21 cellular contexts compared by ENCODE assay signal in the genomic region with DNA sequence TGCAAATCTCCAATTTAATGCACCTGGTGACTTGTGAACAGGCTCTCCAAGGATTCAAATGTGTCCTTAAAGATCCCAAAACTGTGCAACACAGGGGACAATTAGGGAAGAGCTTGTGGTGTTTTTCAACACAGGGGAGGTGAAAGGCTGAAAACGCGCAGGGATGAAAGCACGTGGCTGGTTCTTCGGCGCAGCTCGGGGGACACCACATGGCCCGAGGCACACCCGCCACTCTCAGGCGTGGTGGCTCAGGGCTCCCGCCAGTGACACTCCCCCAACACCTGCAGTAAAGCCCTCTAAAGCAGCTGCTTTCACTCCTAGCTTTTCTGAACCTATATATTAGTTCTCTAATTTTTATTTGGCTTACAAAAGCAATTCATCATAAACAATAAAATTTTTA.
A peak's percentile ranks its signal among the peaks of the same experiment; 100 is the strongest.
DNase-seq lines count a peak whose midpoint lies in the region; ATAC-seq and TF ChIP-seq lines count a peak whose summit lies in the region.
"Had no signal": no experiment of that assay in that cellular context is flagged by ENCODE, and none has a peak within 500 bp of the region (broad histone marks: within the 10 kb centered on the region; RNA-seq: fewer than 3 reads in every experiment).

No MANE protein-coding gene starts in this region.

- H3K27ac ChIP-seq in spleen (no peak overlapping the region), gastrocnemius medialis (no peak overlapping the region)
- H3K27ac ChIP-seq: 22Rv1; A549; BLaER1 treated with 17β-estradiol and CSF1 and Interleukin-3, amounts not matched to agents 10 nM and 100 nM; C4-2B had no signal

- H3K27me3 ChIP-seq in spleen (replicated peaks in 1 of 7) (no peaks in the 10 kb centered on the region), gastrocnemius medialis (no peaks in the 10 kb centered on the region)
- H3K27me3 ChIP-seq: BLaER1 treated with 17β-estradiol and CSF1 and Interleukin-3, amounts not matched to agents 10 nM and 100 nM had no signal

- H3K36me3 ChIP-seq in spleen (no peaks in the 10 kb centered on the region), gastrocnemius medialis (no peaks in the 10 kb centered on the region)

- H3K4me1 ChIP-seq in spleen, result no peaks in the 10 kb centered on the region
- no peaks in the 10 kb centered on the region for H3K4me1 ChIP-seq in gastrocnemius medialis
- H3K4me1 ChIP-seq: A549, Caco-2 had no signal

- in situ Hi-C loops in gastrocnemius medialis (cut with MboI; ENCODE audit: low sequenced_read_pairs in 4 of 4), result no loop called here

- peak; percentile 22 for DNase-seq in NCI-H748 (lab: John Stamatoyannopoulos, UW; ENCODE audit: unreplicated experiment)
- DNase-seq in NCI-H748 treated with DMSO at 0.1 percent for 48 hours (lab: John Stamatoyannopoulos, UW), result no peak
- DNase-seq in islet precursor cell, result peak; percentile 37
- peak; percentile 51 for DNase-seq in spleen
- no peak for DNase-seq in gastrocnemius medialis
- DNase-seq in DMS153 (lab: John Stamatoyannopoulos, UW), result no peak
- DNase-seq: AML-193; Caco-2; Calu3; CD4-positive, alpha-beta T cell; DMS53; DMS79; DND-41; EL; GDM1 had no signal

- 86 to 96% (median 89%) methylated on average over 8 to 10 of the region's 10 CpGs for WGBS in spleen, 5 donors

- no peak overlapping the region for H3K4me3 ChIP-seq in spleen
- no peak overlapping the region for H3K4me3 ChIP-seq in gastrocnemius medialis
- H3K4me3 ChIP-seq: A549; BLaER1 treated with 17β-estradiol and CSF1 and Interleukin-3, amounts not matched to agents 10 nM and 100 nM; GM12878 had no signal

- TF ChIP-seq POLR2A in spleen (IDR thresholded peaks at IDR 0.05), result no peak
- TF ChIP-seq POLR2A in gastrocnemius medialis (IDR thresholded peaks at IDR 0.05), result no peak

- intact Hi-C loops in spleen (cut with DNase I; ENCODE audit: low total_unique reads) (no loop called here), gastrocnemius medialis (cut with DNase I; ENCODE audit: low total_unique reads) (no loop called here)

- TF ChIP-seq CTCF in spleen (IDR thresholded peaks at IDR 0.05 in 8 of 11, conservative IDR thresholded peaks at IDR 0.05 in 3 of 11) (no peak), gastrocnemius medialis (IDR thresholded peaks at IDR 0.05 in 4 of 5, conservative IDR thresholded peaks at IDR 0.05 in 1 of 5) (no peak)

- ATAC-seq in gastrocnemius medialis, result no peak
- ATAC-seq: A549; CD8-positive, alpha-beta T cell; GM12878 had no signal

- H3K9me3 ChIP-seq in spleen, result peaks cover 0 to 14% (median 2%) of the 10 kb centered on the region in 8 donors
- no peaks in the 10 kb centered on the region for H3K9me3 ChIP-seq in gastrocnemius medialis
- H3K9me3 ChIP-seq: A549 had no signal

Comparison
In these comparisons a context has a peak if more than half of its experiments do, and no peak if none do; other contexts are left out.
1. DNase-seq: peak in NCI-H748 (single experiment), islet precursor cell (single experiment) and spleen (single experiment); none in NCI-H748 treated with DMSO at 0.1 percent for 48 hours (single experiment), gastrocnemius medialis (0 of 2) and DMS153 (single experiment).